2 cellular contexts compared by ENCODE assay signal in the genomic region with DNA sequence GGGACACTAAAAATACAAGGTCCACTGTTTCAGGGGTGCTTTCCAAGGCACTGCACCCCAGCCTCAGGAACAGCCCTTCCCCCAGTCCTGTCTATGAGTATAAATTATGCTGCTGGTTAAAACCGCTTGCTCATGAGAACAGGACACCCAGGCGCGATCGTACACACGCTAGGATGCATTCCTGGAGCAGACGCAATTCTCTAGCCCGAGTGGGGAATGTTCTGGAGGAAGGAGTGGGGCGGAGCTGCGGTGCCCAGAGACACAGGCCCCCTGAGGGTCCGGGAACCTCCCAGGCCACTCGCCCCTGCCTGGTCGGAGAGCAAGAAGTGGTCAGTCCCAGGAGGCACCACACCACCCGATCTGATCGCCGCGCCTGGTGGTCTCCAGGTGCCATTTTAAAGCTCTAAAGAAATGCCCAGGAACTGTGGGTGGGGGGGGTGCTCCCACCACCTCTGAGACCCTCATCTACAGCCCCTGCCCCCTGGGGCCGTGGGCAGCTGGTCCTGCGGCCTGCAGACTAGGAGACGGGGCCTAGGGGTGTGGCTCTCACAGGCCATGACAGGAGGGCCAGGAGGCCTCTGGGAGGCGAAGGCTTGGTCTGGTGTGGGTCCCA.
TF ChIP-seq lines count a peak whose summit lies in the region.

No MANE protein-coding gene starts in this region.

TF ChIP-seq in SK-N-SH, 30 proteins besides CTCF, POLR2A, EP300 and RAD21 (continued from another document):
- TF ChIP-seq, protein P1, sequence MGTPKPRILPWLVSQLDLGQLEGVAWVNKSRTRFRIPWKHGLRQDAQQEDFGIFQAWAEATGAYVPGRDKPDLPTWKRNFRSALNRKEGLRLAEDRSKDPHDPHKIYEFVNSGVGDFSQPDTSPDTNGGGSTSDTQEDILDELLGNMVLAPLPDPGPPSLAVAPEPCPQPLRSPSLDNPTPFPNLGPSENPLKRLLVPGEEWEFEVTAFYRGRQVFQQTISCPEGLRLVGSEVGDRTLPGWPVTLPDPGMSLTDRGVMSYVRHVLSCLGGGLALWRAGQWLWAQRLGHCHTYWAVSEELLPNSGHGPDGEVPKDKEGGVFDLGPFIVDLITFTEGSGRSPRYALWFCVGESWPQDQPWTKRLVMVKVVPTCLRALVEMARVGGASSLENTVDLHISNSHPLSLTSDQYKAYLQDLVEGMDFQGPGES (IDR thresholded peaks at IDR 0.05; ENCODE audit: low read depth, low read length), result no peak
- TF ChIP-seq FOSL2 (IDR thresholded peaks at IDR 0.05; ENCODE audit: borderline replicate concordance, low read depth), result no peak
- no peak for TF ChIP-seq SIN3A (IDR thresholded peaks at IDR 0.05; ENCODE audit: borderline replicate concordance, low read depth, low read length)
- TF ChIP-seq MXI1 (IDR thresholded peaks at IDR 0.05; ENCODE audit: low read depth, low read length), result no peak
- no peak for TF ChIP-seq NRF1 (IDR thresholded peaks at IDR 0.05; ENCODE audit: low read depth, low read length)
- TF ChIP-seq CHD2 (IDR thresholded peaks at IDR 0.05; ENCODE audit: low read length, partially characterized antibody), result no peak

TF ChIP-seq in SK-N-SH treated with all-trans-retinoic acid at 6 μM for 48 hours, 23 proteins besides CTCF, POLR2A, EP300 and RAD21 (continued from another document):
- TF ChIP-seq, protein P2, sequence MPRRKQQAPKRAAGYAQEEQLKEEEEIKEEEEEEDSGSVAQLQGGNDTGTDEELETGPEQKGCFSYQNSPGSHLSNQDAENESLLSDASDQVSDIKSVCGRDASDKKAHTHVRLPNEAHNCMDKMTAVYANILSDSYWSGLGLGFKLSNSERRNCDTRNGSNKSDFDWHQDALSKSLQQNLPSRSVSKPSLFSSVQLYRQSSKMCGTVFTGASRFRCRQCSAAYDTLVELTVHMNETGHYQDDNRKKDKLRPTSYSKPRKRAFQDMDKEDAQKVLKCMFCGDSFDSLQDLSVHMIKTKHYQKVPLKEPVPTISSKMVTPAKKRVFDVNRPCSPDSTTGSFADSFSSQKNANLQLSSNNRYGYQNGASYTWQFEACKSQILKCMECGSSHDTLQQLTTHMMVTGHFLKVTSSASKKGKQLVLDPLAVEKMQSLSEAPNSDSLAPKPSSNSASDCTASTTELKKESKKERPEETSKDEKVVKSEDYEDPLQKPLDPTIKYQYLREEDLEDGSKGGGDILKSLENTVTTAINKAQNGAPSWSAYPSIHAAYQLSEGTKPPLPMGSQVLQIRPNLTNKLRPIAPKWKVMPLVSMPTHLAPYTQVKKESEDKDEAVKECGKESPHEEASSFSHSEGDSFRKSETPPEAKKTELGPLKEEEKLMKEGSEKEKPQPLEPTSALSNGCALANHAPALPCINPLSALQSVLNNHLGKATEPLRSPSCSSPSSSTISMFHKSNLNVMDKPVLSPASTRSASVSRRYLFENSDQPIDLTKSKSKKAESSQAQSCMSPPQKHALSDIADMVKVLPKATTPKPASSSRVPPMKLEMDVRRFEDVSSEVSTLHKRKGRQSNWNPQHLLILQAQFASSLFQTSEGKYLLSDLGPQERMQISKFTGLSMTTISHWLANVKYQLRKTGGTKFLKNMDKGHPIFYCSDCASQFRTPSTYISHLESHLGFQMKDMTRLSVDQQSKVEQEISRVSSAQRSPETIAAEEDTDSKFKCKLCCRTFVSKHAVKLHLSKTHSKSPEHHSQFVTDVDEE (CRISPR knock-in tag; IDR thresholded peaks at IDR 0.05), result no peak
